14 cellular contexts compared by ENCODE assay signal in genomic region chr12:108852674-108853073, GRCh38. TPM values are rescaled to one million over a fixed set of nuclear protein-coding genes. Genes with fewer than 3 reads are reported as not detected.
DNase-seq lines count a peak whose midpoint lies in the region; ATAC-seq and TF ChIP-seq lines count a peak whose summit lies in the region.
"Had no signal": no experiment of that assay in that cellular context is flagged by ENCODE, and none has a peak within 500 bp of the region (broad histone marks: within the 10 kb centered on the region; RNA-seq: fewer than 3 reads in every experiment).

No MANE protein-coding gene starts in this region.

- ATAC-seq in foreskin keratinocyte (no peak), GM18861 (IDR thresholded peaks at IDR 0.05; ENCODE audit: unreplicated experiment) (no peak), HG02571 (IDR thresholded peaks at IDR 0.05; ENCODE audit: unreplicated experiment) (no peak)
- ATAC-seq in stimulated activated naive CD8-positive, alpha-beta T cell treated with anti-CD3 and anti-CD28 coated beads, Interleukin-15, Interleukin-2, amounts not matched to agents 100 U/mL and 50 U/mL, for 24 hours = no peak

- no peaks in the 10 kb centered on the region for H3K9me3 ChIP-seq in skeletal muscle tissue (ENCODE audit: control insufficient read depth in 3 of 3, low read length in 3 of 3)

- TF ChIP-seq CTCF in foreskin keratinocyte (conservative IDR thresholded peaks at IDR 0.05) = no peak

- H3K36me3 ChIP-seq in skeletal muscle tissue (ENCODE audit: control insufficient read depth in 3 of 3, insufficient read depth in 3 of 3, low read length in 3 of 3) = peaks cover 8 to 21% (median 14%) of the 10 kb centered on the region in 3 donors

- in situ Hi-C loops in G401 (cut with HindIII; ENCODE audit: low sequenced_read_pairs) = no loop called here

- no peaks in the 10 kb centered on the region for H3K27me3 ChIP-seq in foreskin keratinocyte
- no peaks in the 10 kb centered on the region for H3K27me3 ChIP-seq in skeletal muscle tissue (ENCODE audit: control insufficient read depth in 3 of 3, insufficient read depth in 3 of 3, low read length in 3 of 3)

- peak overlapping the region; percentile 93 for H3K27ac ChIP-seq in foreskin keratinocyte
- H3K27ac ChIP-seq in skeletal muscle tissue (ENCODE audit: low read depth, low read length) = peak overlapping the region; percentile 94
- H3K27ac ChIP-seq: C4-2B had no signal

- peak overlapping the region in 1 of 3 donors; percentile 22 for H3K4me3 ChIP-seq in skeletal muscle tissue (ENCODE audit: low read length in 3 of 3)

- H3K9ac ChIP-seq in skeletal muscle tissue (ENCODE audit: low read depth in 1 of 3, low read length in 3 of 3) = peak overlapping the region in 2 of 3 donors; percentile 58 to 68

- H3K4me1 ChIP-seq in foreskin keratinocyte (peaks cover 10% of the 10 kb centered on the region), skeletal muscle tissue (ENCODE audit: control insufficient read depth in 3 of 3, insufficient read depth in 3 of 3, low read length in 3 of 3) (peaks cover 38 to 69% (median 66%) of the 10 kb centered on the region in 3 donors)

- peak; percentile 68 for DNase-seq in G401 (ENCODE audit: low spot score)
- DNase-seq in amniotic epithelial cell (ENCODE audit: low read depth) = peak; percentile 49
- DNase-seq in foreskin keratinocyte = no peak
- DNase-seq in dedifferentiated amniotic fluid mesenchymal stem cell (ENCODE audit: extremely low spot score) = no peak
- no peak for DNase-seq in stimulated activated naive CD8-positive, alpha-beta T cell treated with anti-CD3 and anti-CD28 coated beads, Interleukin-15, Interleukin-2, amounts not matched to agents 100 U/mL and 50 U/mL, for 24 hours
- DNase-seq: NCI-H774; stimulated activated CD4-positive, alpha-beta T cell treated with anti-CD3 and anti-CD28 coated beads, Interleukin-4, amount 100 ng/mL, for 4 hours had no signal

RNA-seq across cellular contexts. Expression of gene SSH1, which starts 4.7 kb away (rescaled TPM):
- 34.8 and 45.1 TPM in 2 replicates for total RNA-seq in G401 (2014; rRNA removed; shearing (Covaris generic))
- total RNA-seq in foreskin keratinocyte = 26.0 and 32.1 TPM in 2 replicates
- polyA plus RNA-seq in foreskin keratinocyte = 4.8 and 6.3 TPM in 2 replicates
- total RNA-seq in skeletal muscle tissue = 11.0 TPM

RNA-seq across cellular contexts. Expression of gene DAO, which starts 27.2 kb away (rescaled TPM):
- total RNA-seq in G401 (2014; rRNA removed; shearing (Covaris generic)) = 21.5 and 22.1 TPM in 2 replicates
- total RNA-seq in foreskin keratinocyte (not detected in 2 replicates), skeletal muscle tissue (not detected)
- not detected in 2 replicates for polyA plus RNA-seq in foreskin keratinocyte
- total RNA-seq: T-helper 2 cell treated with Interferon-gamma antibody and Interleukin-4, amounts not matched to agents 100 ng/mL and 5 ng/mL, for 36 hours; ureter had no signal
- polyA plus RNA-seq: neural cell had no signal

Comparison
In these comparisons a context has a peak if more than half of its experiments do, and no peak if none do; other contexts are left out.
1. DNase-seq: peak in G401 (single experiment) and amniotic epithelial cell (single experiment); none in foreskin keratinocyte (0 of 2), dedifferentiated amniotic fluid mesenchymal stem cell (single experiment) and stimulated activated naive CD8-positive, alpha-beta T cell treated with anti-CD3 and anti-CD28 coated beads, Interleukin-15, Interleukin-2, amounts not matched to agents 100 U/mL and 50 U/mL, for 24 hours (single experiment).
2. RNA of gene DAO, which starts 27.2 kb away (total RNA-seq): 21.5 to 22.1 TPM in G401; not detected in foreskin keratinocyte and not detected in skeletal muscle tissue (single experiment); every median in the first group is over 10 times any median in the second.